Comparison of ENCODE assay signal across 8 cellular contexts in genomic region chr1:9128520-9129371, GRCh38. TPM values are rescaled to one million over a fixed set of nuclear protein-coding genes. Genes with fewer than 3 reads are reported as not detected.
DNase-seq lines count a peak whose midpoint lies in the region; ATAC-seq and TF ChIP-seq lines count a peak whose summit lies in the region.

TSS of gene GPR157 (minus strand) at chr1:9129102. CDS start at chr1:9129027, 75 bp downstream.

- peak; percentile 33 for TF ChIP-seq CTCF in left ventricle myocardium inferior (IDR thresholded peaks at IDR 0.05; ENCODE audit: borderline replicate concordance)

- peaks cover 26% of the 10 kb centered on the region for H3K4me1 ChIP-seq in adipocyte (ENCODE audit: control insufficient read depth, insufficient read depth, low read length)
- peaks cover 51% of the 10 kb centered on the region for H3K4me1 ChIP-seq in left ventricle myocardium inferior

- no peaks in the 10 kb centered on the region for H3K27me3 ChIP-seq in adipocyte (replicated peaks; ENCODE audit: control insufficient read depth, insufficient read depth, low read length)
- H3K27me3 ChIP-seq in left ventricle myocardium inferior (ENCODE audit: low read depth) = no peaks in the 10 kb centered on the region

- H3K9me3 ChIP-seq in adipocyte (ENCODE audit: control insufficient read depth, low read length) = no peaks in the 10 kb centered on the region
- no peaks in the 10 kb centered on the region for H3K9me3 ChIP-seq in left ventricle myocardium inferior (replicated peaks)

- ATAC-seq in GM19455 (IDR thresholded peaks at IDR 0.05; ENCODE audit: unreplicated experiment) = peak; percentile 55

- H3K27ac ChIP-seq in left ventricle myocardium inferior (replicated peaks) = peak within 1 kb of the TSS; percentile 94

- peak; percentile 84 for DNase-seq in COLO668 (lab: John Stamatoyannopoulos, UW; ENCODE audit: unreplicated experiment)
- peak; percentile 81 for DNase-seq in HT-29 (ENCODE audit: low spot score)
- DNase-seq in T follicular helper cell (ENCODE audit: low read depth) = peak; percentile 75
- peak; percentile 91 for DNase-seq in adipocyte (ENCODE audit: low read depth)
- DNase-seq in left ventricle myocardium inferior = peak; percentile 92
- peak; percentile 39 for DNase-seq in renal cortical epithelial cell (ENCODE audit: low read depth)
- no peak for DNase-seq in SK-N-DZ (ENCODE audit: low spot score)

- peak within 1 kb of the TSS; percentile 84 for H3K9ac ChIP-seq in adipocyte (ENCODE audit: low read length)

- H3K4me3 ChIP-seq in adipocyte (ENCODE audit: low read length) (peak within 1 kb of the TSS; percentile 82), left ventricle myocardium inferior (peak within 1 kb of the TSS; percentile 86)

- no peaks in the 10 kb centered on the region for H3K36me3 ChIP-seq in adipocyte (ENCODE audit: control insufficient read depth, insufficient read depth, low read length, severe bottlenecking)
- no peaks in the 10 kb centered on the region for H3K36me3 ChIP-seq in left ventricle myocardium inferior

- intact Hi-C loops in left ventricle myocardium inferior (cut with micrococcal nuclease) = no loop called here

RNA-seq across cellular contexts. Expression of gene GPR157, which starts in this region (rescaled TPM):
- 4.4 and 4.6 TPM in 2 replicates for total RNA-seq in HT-29 (2014; rRNA removed; shearing (Covaris generic))
- total RNA-seq in left ventricle myocardium inferior = 48.4 TPM
- 4.6 and 9.7 TPM in 2 replicates for total RNA-seq in renal cortical epithelial cell
- polyA plus RNA-seq in SK-N-DZ (2014; cell fraction: cytosol; rRNA removed) = 0.08 and 0.25 TPM in 2 replicates
- polyA plus RNA-seq in SK-N-DZ (2014; cell fraction: nucleus; rRNA removed) = 0.05 TPM in 1 of 2 replicates, not detected in the other
